ENCODE assay signal across 30 cellular contexts in the genomic region with DNA sequence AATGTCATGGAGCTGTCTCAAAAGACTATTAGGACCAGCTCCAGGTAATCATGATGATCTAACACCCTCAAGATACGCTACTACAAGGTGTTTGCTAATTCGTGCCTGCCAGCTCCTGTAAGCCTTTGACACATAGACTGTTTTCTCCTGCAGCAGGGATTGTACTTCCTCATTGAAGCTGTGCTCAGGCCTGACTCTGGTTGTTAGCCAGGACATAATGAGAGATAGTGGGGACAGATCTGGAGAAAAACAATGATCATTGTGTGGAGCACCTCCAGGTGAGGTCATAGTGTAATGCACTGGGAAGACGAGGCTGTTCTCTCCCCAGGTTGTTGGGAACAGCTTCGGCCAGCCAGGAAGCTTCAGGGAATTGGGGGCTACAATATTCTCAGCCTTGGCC.
"Had no signal": no experiment of that assay in that cellular context is flagged by ENCODE, and none has a peak within 500 bp of the region (broad histone marks: within the 10 kb centered on the region; RNA-seq: fewer than 3 reads in every experiment).

No MANE protein-coding gene starts in this region.

- H3K4me1 Mint-ChIP-seq: activated B cell treated with CpG ODN at 0.5 μM for 24 hours had no signal

- H3K4me3 Mint-ChIP-seq: activated B cell treated with CpG ODN at 0.5 μM for 24 hours; activated CD4-positive, alpha-beta memory T cell treated with anti-CD3 and anti-CD28 coated beads for 36 hours; activated naive CD4-positive, alpha-beta T cell treated with anti-CD3 and anti-CD28 coated beads for 36 hours; activated T-cell treated with anti-CD3 and anti-CD28 coated beads, Interleukin-2, amount 50 U/mL, for 4 hours; activated T-helper 1 cell treated with anti-CD3 and anti-CD28 coated beads, Interleukin-12 subunit alpha, Interleukin-12 subunit beta, Interleukin-2, Interleukin-4 antibody, amounts not matched to agents 30 ng/mL and 10 ng/mL and 1 ng/mL, durations not matched to agents 14 hours and 24 hours and 36 hours had no signal

- H3K4me3 ChIP-seq: PC-9 had no signal

- H3K27ac Mint-ChIP-seq: activated B cell treated with CpG ODN at 0.5 μM for 24 hours; activated CD4-positive, alpha-beta memory T cell treated with anti-CD3 and anti-CD28 coated beads for 36 hours; activated naive CD4-positive, alpha-beta T cell treated with anti-CD3 and anti-CD28 coated beads for 36 hours; activated naive CD4-positive, alpha-beta T cell treated with anti-CD3 and anti-CD28 coated beads, Interleukin-2, amount 50 U/mL, for 72 hours; activated T-helper 1 cell treated with anti-CD3 and anti-CD28 coated beads, Interleukin-12 subunit alpha, Interleukin-12 subunit beta, Interleukin-2, Interleukin-4 antibody, amounts not matched to agents 30 ng/mL and 10 ng/mL and 1 ng/mL, durations not matched to agents 14 hours and 24 hours and 36 hours had no signal

- DNase-seq: activated B cell treated with CpG ODN at 0.5 μM for 24 hours; activated CD4-positive, alpha-beta memory T cell treated with anti-CD3 and anti-CD28 coated beads for 36 hours; activated CD4-positive, alpha-beta T cell treated with anti-CD3 and anti-CD28 coated beads for 4 hours; activated CD4-positive, alpha-beta T cell treated with anti-CD3 and anti-CD28 coated beads, Interleukin-2, amount 50 U/mL, for 1 hour; activated CD4-positive, CD25-positive, alpha-beta regulatory T cell treated with anti-CD3 and anti-CD28 coated beads, Interleukin-2, amount 50 U/mL, for 72 hours; activated CD8-positive, alpha-beta memory T cell treated with anti-CD3 and anti-CD28 coated beads, Interleukin-2, amount 50 U/mL, for 4 hours; activated gamma-delta T cell treated with Interleukin-2 at 50 U/mL for 16 hours; activated naive CD4-positive, alpha-beta T cell treated with anti-CD3 and anti-CD28 coated beads for 36 hours; activated T-cell treated with anti-CD3 and anti-CD28 coated beads for 4 hours; activated T-cell treated with anti-CD3 and anti-CD28 coated beads, Interleukin-2, amount 50 U/mL, for 4 hours; amniotic stem cell; aorta; cerebellar nuclear complex; Karpas-422; KBM-7; NCI-H1092 treated with DMSO at 0.1 percent for 48 hours; NCI-H1417 treated with DMSO at 0.1 percent for 48 hours; NCI-H187 treated with DMSO at 0.1 percent for 48 hours; NCI-H345; NCI-H524 treated with DMSO at 0.1 percent for 48 hours; PC-9; Right ventricle myocardium superior; SW 1271; T-helper 1 cell; T-helper 2 cell; T-helper 9 cell had no signal

- ATAC-seq: activated naive CD4-positive, alpha-beta T cell treated with anti-CD3 and anti-CD28 coated beads, Interleukin-2, amount 50 U/mL, for 72 hours; activated T-cell treated with anti-CD3 and anti-CD28 coated beads, Interleukin-2, amount 50 U/mL, for 4 hours had no signal

- H3K9me3 Mint-ChIP-seq: activated B cell treated with CpG ODN at 0.5 μM for 24 hours; activated CD4-positive, alpha-beta memory T cell treated with anti-CD3 and anti-CD28 coated beads for 36 hours; activated naive CD4-positive, alpha-beta T cell treated with anti-CD3 and anti-CD28 coated beads for 36 hours; activated naive CD4-positive, alpha-beta T cell treated with anti-CD3 and anti-CD28 coated beads, Interleukin-2, amount 50 U/mL, for 72 hours; activated T-cell treated with anti-CD3 and anti-CD28 coated beads, Interleukin-2, amount 50 U/mL, for 4 hours; activated T-helper 1 cell treated with anti-CD3 and anti-CD28 coated beads, Interleukin-12 subunit alpha, Interleukin-12 subunit beta, Interleukin-2, Interleukin-4 antibody, amounts not matched to agents 30 ng/mL and 10 ng/mL and 1 ng/mL, durations not matched to agents 14 hours and 24 hours and 36 hours had no signal

- H3K36me3 Mint-ChIP-seq: activated CD4-positive, alpha-beta memory T cell treated with anti-CD3 and anti-CD28 coated beads for 36 hours; activated naive CD4-positive, alpha-beta T cell treated with anti-CD3 and anti-CD28 coated beads, Interleukin-2, amount 50 U/mL, for 72 hours had no signal

- H3K4me2 ChIP-seq: PC-9 had no signal

- H2AFZ ChIP-seq: PC-9 had no signal

- H3K27ac ChIP-seq: PC-9, RWPE1, VCaP had no signal
